Comparison of ENCODE assay signal across 8 cellular contexts in genomic region chr4:83010522-83011318, GRCh38. TPM values are rescaled to one million over a fixed set of nuclear protein-coding genes. Genes with fewer than 3 reads are reported as not detected.
A peak's percentile ranks its signal among the peaks of the same experiment; 100 is the strongest.
DNase-seq lines count a peak whose midpoint lies in the region; ATAC-seq and TF ChIP-seq lines count a peak whose summit lies in the region.

Gene LIN54 (minus strand): TSS chr4:83010823. CDS start chr4:82984844, 25,979 bp downstream.

- H3K27ac Mint-ChIP-seq in activated CD4-positive, alpha-beta memory T cell treated with anti-CD3 and anti-CD28 coated beads, Interleukin-2, amount 10 ng/mL, durations not matched to agents 7 days and 5 days: peak within 1 kb of the TSS; percentile 96

- H3K4me3 ChIP-seq in dorsolateral prefrontal cortex: peak within 1 kb of the TSS; percentile 47 to 96 (median 86)
- H3K4me3 ChIP-seq in lower leg skin (ENCODE audit: low read depth, poor library complexity, severe bottlenecking): peak within 1 kb of the TSS; percentile 69

- in situ Hi-C loops in ACHN (cut with HindIII; ENCODE audit: low pct_ligation_motif_present, low pct_unique_long_range_greater_than_20kb, low sequenced_read_pairs): no loop called here

- WGBS in lower leg skin, 2 donors: 1% methylated on average over 35 to 36 of the region's 54 CpGs

- H3K27me3 Mint-ChIP-seq in activated CD4-positive, alpha-beta memory T cell treated with anti-CD3 and anti-CD28 coated beads, Interleukin-2, amount 10 ng/mL, durations not matched to agents 7 days and 5 days: no peaks in the 10 kb centered on the region

- TF ChIP-seq POLR2A in lower leg skin (IDR thresholded peaks at IDR 0.05): no peak

- H3K27me3 ChIP-seq in dorsolateral prefrontal cortex: no peaks in the 10 kb centered on the region

- POLR2A ChIA-PET in activated CD4-positive, alpha-beta memory T cell treated with anti-CD3 and anti-CD28 coated beads, Interleukin-2, amount 10 ng/mL, durations not matched to agents 7 days and 5 days (lab: Charles Lee): interaction anchor here (0.9 to 5.4 kb wide), 18 partner anchors 9 to 636 kb away, joined by 3 to 96 read pairs (median 7); partner anchors contain the start of genes COPS4, COQ2, HELQ and HNRNPD

- peaks cover 51% of the 10 kb centered on the region for H3K4me1 Mint-ChIP-seq in activated CD4-positive, alpha-beta memory T cell treated with anti-CD3 and anti-CD28 coated beads, Interleukin-2, amount 10 ng/mL, durations not matched to agents 7 days and 5 days

- TF ChIP-seq CTCF in dorsolateral prefrontal cortex (IDR thresholded peaks at IDR 0.05 in 54 of 56, conservative IDR thresholded peaks at IDR 0.05 in 2 of 56; ENCODE audit: low read depth in 1 of 56, partially characterized antibody in 56 of 56) (peak in 10 of 56 donors; percentile 7 to 30 (median 14)), lower leg skin (IDR thresholded peaks at IDR 0.05) (no peak)

- peak within 1 kb of the TSS; percentile 75 to 98 (median 93) for H3K27ac ChIP-seq in dorsolateral prefrontal cortex

- DNase-seq in ACHN (peak; percentile 73), NCI-H82 treated with DMSO at 0.1 percent for 48 hours (lab: John Stamatoyannopoulos, UW; ENCODE audit: unreplicated experiment) (peak; percentile 8), dorsolateral prefrontal cortex (peak; percentile 56 to 82 (median 74)), lower leg skin (ENCODE audit: low spot score in 2 of 2) (peak; percentile 74 to 96)
- DNase-seq in activated CD4-positive, alpha-beta memory T cell treated with anti-CD3 and anti-CD28 coated beads, Interleukin-2, amount 10 ng/mL, durations not matched to agents 7 days and 5 days: peak; percentile 92
- peak; percentile 69 to 80 for DNase-seq in stimulated activated CD4-positive, alpha-beta T cell treated with anti-CD3 and anti-CD28 coated beads, Interleukin-4, amount 100 ng/mL, for 48 hours (ENCODE audit: low read depth in 2 of 2)

- intact Hi-C loops in dorsolateral prefrontal cortex (cut with DNase I): loop anchor here (5.0 to 10.0 kb wide), 3 partner anchors 216 to 638 kb away; partner anchors contain the start of genes COQ2 (in 1 of the 2), HNRNPD (in 1 of the 2) and SCD5 (in 1 of the 2)
- intact Hi-C loops in lower leg skin (cut with DNase I; ENCODE audit: low total_unique reads): no loop called here

- ATAC-seq in GM18858 (IDR thresholded peaks at IDR 0.05; ENCODE audit: unreplicated experiment) (peak; percentile 26), HG03097 (IDR thresholded peaks at IDR 0.05; ENCODE audit: low FRiP score, unreplicated experiment) (peak; percentile 33)

- H3K9me3 Mint-ChIP-seq in activated CD4-positive, alpha-beta memory T cell treated with anti-CD3 and anti-CD28 coated beads, Interleukin-2, amount 10 ng/mL, durations not matched to agents 7 days and 5 days: no peaks in the 10 kb centered on the region

- CTCF ChIA-PET in activated CD4-positive, alpha-beta memory T cell treated with anti-CD3 and anti-CD28 coated beads, Interleukin-2, amount 10 ng/mL, durations not matched to agents 7 days and 5 days (lab: Charles Lee): interaction anchor here (0.7 to 2.4 kb wide), 15 partner anchors 16 to 726 kb away, joined by 3 to 19 read pairs (median 4); partner anchors contain the start of genes COPS4, COQ2, HNRNPD and THAP9

- H3K36me3 Mint-ChIP-seq in activated CD4-positive, alpha-beta memory T cell treated with anti-CD3 and anti-CD28 coated beads, Interleukin-2, amount 10 ng/mL, durations not matched to agents 7 days and 5 days (ENCODE audit: low read depth): peaks cover 12% of the 10 kb centered on the region

- peak within 1 kb of the TSS; percentile 100 for H3K4me3 Mint-ChIP-seq in activated CD4-positive, alpha-beta memory T cell treated with anti-CD3 and anti-CD28 coated beads, Interleukin-2, amount 10 ng/mL, durations not matched to agents 7 days and 5 days

RNA-seq across cellular contexts. Expression of gene LIN54, which starts in this region (rescaled TPM):
- total RNA-seq in activated CD4-positive, alpha-beta memory T cell treated with anti-CD3 and anti-CD28 coated beads, Interleukin-2, amount 10 ng/mL, durations not matched to agents 7 days and 5 days: 10 to 100 TPM; 34.6 to 36.9 TPM
- total RNA-seq in dorsolateral prefrontal cortex (10 to 100 TPM; 11.9 to 25.0 (median 18.7) TPM), lower leg skin (10 to 100 TPM; 16.9 to 25.3 (median 17.8) TPM)

Comparison
In these comparisons a context has a peak if more than half of its experiments do, and no peak if none do; other contexts are left out.
1. Peak in every context shown above with its lines: DNase-seq, ATAC-seq, H3K4me3 ChIP-seq and H3K27ac ChIP-seq.
2. DNase-seq: peak in every context shown above with its lines; median percentile 92 in activated CD4-positive, alpha-beta memory T cell treated with anti-CD3 and anti-CD28 coated beads, Interleukin-2, amount 10 ng/mL, durations not matched to agents 7 days and 5 days; 85 in lower leg skin; 74 in stimulated activated CD4-positive, alpha-beta T cell treated with anti-CD3 and anti-CD28 coated beads, Interleukin-4, amount 100 ng/mL, for 48 hours; 74 in dorsolateral prefrontal cortex; 73 in ACHN; 8 in NCI-H82 treated with DMSO at 0.1 percent for 48 hours.